Comparison of ENCODE assay signal across 12 cellular contexts in genomic region chr16:64428463-64428862, GRCh38.
DNase-seq lines count a peak whose midpoint lies in the region; ATAC-seq and TF ChIP-seq lines count a peak whose summit lies in the region.
"Had no signal": no experiment of that assay in that cellular context is flagged by ENCODE, and none has a peak within 500 bp of the region (broad histone marks: within the 10 kb centered on the region; RNA-seq: fewer than 3 reads in every experiment).

No MANE protein-coding gene starts in this region.

- no peak for TF ChIP-seq RAD21 in IMR-90 (IDR thresholded peaks at IDR 0.05; ENCODE audit: low read length)

- no peak overlapping the region for H3K4me2 ChIP-seq in IMR-90 (ENCODE audit: low read depth, low read length)

- POLR2A ChIA-PET in IMR-90 (lab: Charles Lee; ENCODE audit: unreplicated experiment) = no interaction called here

- H2BK5ac ChIP-seq in IMR-90 (ENCODE audit: low read depth, low read length, poor library complexity, severe bottlenecking) = no peak overlapping the region

- no peaks in the 10 kb centered on the region for H3K79me1 ChIP-seq in IMR-90 (ENCODE audit: low read depth in 1 of 2, low read length in 2 of 2)

- TF ChIP-seq CTCF in IMR-90 (conservative IDR thresholded peaks at IDR 0.05; ENCODE audit: low read depth, low read length) = no peak

- no peaks in the 10 kb centered on the region for H4K20me1 ChIP-seq in IMR-90 (ENCODE audit: insufficient read depth, low read length)

- H3K9me3 ChIP-seq in IMR-90 (ENCODE audit: control insufficient read depth, insufficient read depth, low read length) = peaks cover 2% of the 10 kb centered on the region; the same call in 1 of the 2 replicates

- in situ Hi-C loops in IMR-90 (cut with MboI; ENCODE audit: low sequenced_read_pairs) = loop anchor here (25.0 kb wide), 1 partner anchor 684 kb away; the partner anchor contains the start of gene CDH11

- H3K14ac ChIP-seq in IMR-90 (replicated peaks; ENCODE audit: low read depth, low read length) = no peak overlapping the region

- CTCF ChIA-PET in IMR-90 (lab: Yijun Ruan, JAX) = interaction anchor here (0.5 kb wide), 1 partner anchor 521 kb away, joined by 3 read pairs; no protein-coding TSS in a partner anchor

- no peak overlapping the region for H3K27ac ChIP-seq in IMR-90 (ENCODE audit: insufficient read depth, low read length)

- H3K27me3 ChIP-seq in IMR-90 (ENCODE audit: control insufficient read depth, insufficient read depth, low read length) = no peaks in the 10 kb centered on the region; the same call in 1 of the 2 replicates
- H3K27me3 ChIP-seq: MG63 had no signal

- no peak overlapping the region for H4K91ac ChIP-seq in IMR-90 (ENCODE audit: insufficient read depth, low read depth, low read length)

- H2BK20ac ChIP-seq in IMR-90 (ENCODE audit: low read depth, low read length) = no peak overlapping the region

- no peak overlapping the region for H2BK120ac ChIP-seq in IMR-90 (ENCODE audit: low read depth, low read length)

- BruUV-seq in IMR-90 (replicated peaks; lab: Mats Ljungman, UMichigan) = no TSS peak

- no peaks in the 10 kb centered on the region for H3K9me1 ChIP-seq in IMR-90 (ENCODE audit: insufficient read depth, low read length)

- no peak overlapping the region for H2AFZ ChIP-seq in IMR-90 (replicated peaks; ENCODE audit: low read length, poor library complexity)

- H3K4ac ChIP-seq in IMR-90 (ENCODE audit: low read depth, low read length) = no peak overlapping the region

- H2BK15ac ChIP-seq in IMR-90 (ENCODE audit: low read depth, low read length) = no peak overlapping the region

- no peak overlapping the region for H4K5ac ChIP-seq in IMR-90 (ENCODE audit: low read depth, low read length)

- TF ChIP-seq POLR2A in IMR-90 (IDR thresholded peaks at IDR 0.05; ENCODE audit: low read depth, low read length) = no peak

- DNase-seq in AG20443 (ENCODE audit: low spot score) (peak; percentile 33), IMR-90 (peak; percentile 81), amniotic epithelial cell (ENCODE audit: low read depth) (peak; percentile 84), kidney glomerular epithelial cell (lab: John Stamatoyannopoulos, UW) (peak; percentile 93), NCI-H1436 treated with DMSO at 0.1 percent for 48 hours (lab: John Stamatoyannopoulos, UW) (no peak), NOMO-1 (lab: John Stamatoyannopoulos, UW; ENCODE audit: unreplicated experiment in 2 of 2) (no peak), inferior parietal cortex (ENCODE audit: extremely low spot score) (no peak)
- DNase-seq in activated CD4-positive, CD25-positive, alpha-beta regulatory T cell (lab: John Stamatoyannopoulos, UW) = no peak
- DNase-seq: amniotic stem cell; CD4-positive, alpha-beta T cell; MG63; stimulated activated CD4-positive, alpha-beta T cell treated with anti-CD3 and anti-CD28 coated beads, Interleukin-1b, Interleukin-23, amount 100 ng/mL, for 48 hours had no signal

- ATAC-seq in IMR-90 (ENCODE audit: low read depth) = peak; percentile 80

- WGBS in IMR-90 (ENCODE audit: extremely low coverage in 2 of 2, insufficient read length in 1 of 2), 2 experiments = no CpG with 5 or more reads among the region's 1 CpG

- no peak overlapping the region for H2AK9ac ChIP-seq in IMR-90 (replicated peaks; ENCODE audit: low read depth, low read length, poor library complexity)

- dilution Hi-C loops in IMR-90 (cut with HindIII; ENCODE audit: low sequenced_read_pairs, unreplicated experiment) = no loop called here

- no peak overlapping the region for H3K23ac ChIP-seq in IMR-90 (ENCODE audit: low read depth, low read length)

- H3K36me3 ChIP-seq in IMR-90 (ENCODE audit: control insufficient read depth, insufficient read depth, low read length) = no peaks in the 10 kb centered on the region
- H3K36me3 ChIP-seq: MG63 had no signal

- no peak overlapping the region for H3K56ac ChIP-seq in IMR-90 (ENCODE audit: extremely low read depth, insufficient read depth, low read length)

- intact Hi-C loops in IMR-90 (cut with micrococcal nuclease) = no loop called here

- no peak overlapping the region for H3K9ac ChIP-seq in IMR-90 (ENCODE audit: low read depth, low read length)

- H4K8ac ChIP-seq in IMR-90 (ENCODE audit: low read depth in 2 of 2, low read length in 2 of 2) = no peak overlapping the region

- no peak overlapping the region for H2AK5ac ChIP-seq in IMR-90 (ENCODE audit: low read depth, low read length)

- H3K4me1 ChIP-seq in IMR-90 (ENCODE audit: control insufficient read depth, insufficient read depth, low read length) = no peaks in the 10 kb centered on the region; the same call in none of the 2 replicates

- H3K4me3 ChIP-seq in IMR-90 (ENCODE audit: insufficient read depth, low read depth, low read length) = no peak overlapping the region
- H3K4me3 ChIP-seq: MG63 had no signal

- no peak overlapping the region for H3K18ac ChIP-seq in IMR-90 (ENCODE audit: low read depth, low read length)

TF ChIP-seq in IMR-90, 13 proteins besides CTCF, POLR2A, EP300 and RAD21:
- TF ChIP-seq ELK1 (IDR thresholded peaks at IDR 0.05; ENCODE audit: borderline replicate concordance, low read depth, low read length) (no peak), MXI1 (IDR thresholded peaks at IDR 0.05; ENCODE audit: borderline replicate concordance, low read depth, low read length) (no peak), MAFK (IDR thresholded peaks at IDR 0.05; ENCODE audit: low read depth, low read length) (no peak), NFE2L2 (IDR thresholded peaks at IDR 0.05; ENCODE audit: low read depth, low read length) (no peak), CEBPB (IDR thresholded peaks at IDR 0.05; ENCODE audit: low read depth, low read length) (no peak), BHLHE40 (IDR thresholded peaks at IDR 0.05; ENCODE audit: low read depth, low read length) (no peak), RFX5 (IDR thresholded peaks at IDR 0.05; ENCODE audit: low read depth, low read length) (no peak), SMC3 (IDR thresholded peaks at IDR 0.05; ENCODE audit: low read depth, low read length) (no peak), FOS (IDR thresholded peaks at IDR 0.05; ENCODE audit: low read depth, low read length) (no peak), CHD1 (IDR thresholded peaks at IDR 0.05; ENCODE audit: low read depth, low read length) (no peak), USF2 (IDR thresholded peaks at IDR 0.05; ENCODE audit: low read depth, low read length) (no peak), MAZ (IDR thresholded peaks at IDR 0.05; ENCODE audit: borderline replicate concordance, low read depth, low read length) (no peak), RCOR1 (IDR thresholded peaks at IDR 0.05; ENCODE audit: insufficient replicate concordance, low read length) (no peak)

Comparison
In these comparisons a context has a peak if more than half of its experiments do, and no peak if none do; other contexts are left out.
1. DNase-seq: peak in AG20443 (single experiment), IMR-90 (single experiment), amniotic epithelial cell (single experiment) and kidney glomerular epithelial cell (single experiment); none in NCI-H1436 treated with DMSO at 0.1 percent for 48 hours (single experiment), NOMO-1 (0 of 2), inferior parietal cortex (single experiment) and activated CD4-positive, CD25-positive, alpha-beta regulatory T cell (0 of 4).